In genomic region chr19:866769-867300, GRCh38 we compare ENCODE assay signal across 1 cellular context.
TF ChIP-seq lines count a peak whose summit lies in the region.

No MANE protein-coding gene starts in this region.

TF ChIP-seq in GM12878, 131 proteins besides CTCF, POLR2A, EP300 and RAD21:
- TF ChIP-seq NR2C1 (IDR thresholded peaks at IDR 0.05) (no peak), BCLAF1 (IDR thresholded peaks at IDR 0.05) (no peak), YY1 (IDR thresholded peaks at IDR 0.05; ENCODE audit: low read depth, low read length) (no peak), FOXK2 (IDR thresholded peaks at IDR 0.05) (no peak), RELB (IDR thresholded peaks at IDR 0.05; ENCODE audit: low read depth) (no peak), EZH2 (IDR thresholded peaks at IDR 0.05; ENCODE audit: borderline replicate concordance, control insufficient read depth, low read depth, low read length) (no peak), ZBED1 (IDR thresholded peaks at IDR 0.05; ENCODE audit: borderline replicate concordance) (no peak), ZNF384 (IDR thresholded peaks at IDR 0.05; ENCODE audit: borderline replicate concordance, low read depth, low read length) (no peak), BHLHE40 (IDR thresholded peaks at IDR 0.05; ENCODE audit: borderline replicate concordance in 1 of 2, low read depth in 2 of 2, low read length in 1 of 2) (no peak), EGR1 (IDR thresholded peaks at IDR 0.05; ENCODE audit: borderline replicate concordance in 1 of 2, low read depth in 2 of 2, low read length in 2 of 2) (no peak), SRF (IDR thresholded peaks at IDR 0.05; ENCODE audit: low read depth in 2 of 2, low read length in 2 of 2) (no peak)
- TF ChIP-seq, protein P1, sequence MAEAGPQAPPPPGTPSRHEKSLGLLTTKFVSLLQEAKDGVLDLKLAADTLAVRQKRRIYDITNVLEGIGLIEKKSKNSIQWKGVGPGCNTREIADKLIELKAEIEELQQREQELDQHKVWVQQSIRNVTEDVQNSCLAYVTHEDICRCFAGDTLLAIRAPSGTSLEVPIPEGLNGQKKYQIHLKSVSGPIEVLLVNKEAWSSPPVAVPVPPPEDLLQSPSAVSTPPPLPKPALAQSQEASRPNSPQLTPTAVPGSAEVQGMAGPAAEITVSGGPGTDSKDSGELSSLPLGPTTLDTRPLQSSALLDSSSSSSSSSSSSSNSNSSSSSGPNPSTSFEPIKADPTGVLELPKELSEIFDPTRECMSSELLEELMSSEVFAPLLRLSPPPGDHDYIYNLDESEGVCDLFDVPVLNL (IDR thresholded peaks at IDR 0.05; ENCODE audit: low read depth, low read length): no peak
